ENCODE assay signal across 8 cellular contexts in the genomic region with DNA sequence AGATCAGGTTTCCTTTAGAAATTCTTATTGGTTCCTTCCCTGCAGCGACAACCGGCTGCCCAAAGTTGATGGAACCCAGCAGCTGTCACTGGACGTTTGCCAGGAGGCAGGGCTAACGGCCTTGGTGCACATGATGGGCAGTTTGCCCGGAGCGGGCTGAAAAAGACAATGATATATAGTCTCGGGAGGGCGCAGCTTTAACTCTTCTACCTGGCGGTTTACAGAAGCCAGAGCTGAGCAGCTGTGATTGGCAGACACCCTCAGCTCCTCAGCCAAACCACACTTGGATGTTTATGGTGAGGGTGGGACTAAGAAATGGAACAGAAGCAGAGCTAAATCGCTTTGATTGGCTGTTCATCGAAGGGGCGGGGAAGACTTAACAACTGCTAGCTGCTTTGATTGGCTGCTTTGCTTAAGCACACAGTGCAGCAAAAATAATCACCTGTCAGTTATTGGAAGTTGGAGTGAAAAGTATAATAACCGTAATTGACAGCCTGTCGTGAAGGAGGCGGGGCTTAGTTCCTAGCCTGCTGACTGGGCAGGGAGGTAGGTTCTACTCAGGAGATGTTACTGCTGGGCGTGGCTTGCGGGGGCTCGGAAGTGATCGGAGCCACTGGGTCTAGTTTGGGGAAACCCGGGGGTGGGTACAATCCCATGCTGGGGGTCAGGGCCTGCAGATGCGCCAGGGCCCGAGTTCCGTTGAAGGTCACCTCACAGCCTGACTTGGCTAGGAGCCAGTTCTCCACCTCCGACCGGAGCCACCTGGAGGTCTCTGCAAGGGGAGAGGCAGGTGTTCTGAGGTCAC. TPM values are rescaled to one million over a fixed set of nuclear protein-coding genes. Genes with fewer than 3 reads are reported as not detected.
A peak's percentile ranks its signal among the peaks of the same experiment; 100 is the strongest.
DNase-seq lines count a peak whose midpoint lies in the region; ATAC-seq lines count a peak whose summit lies in the region.

No MANE protein-coding gene starts in this region.

- peaks cover 26 to 67% (median 41%) of the 10 kb centered on the region in 4 donors for H3K4me1 Mint-ChIP-seq in CD4-positive, alpha-beta memory T cell
- peaks cover 61% of the 10 kb centered on the region for H3K4me1 Mint-ChIP-seq in activated CD8-positive, alpha-beta T cell treated with anti-CD3 and anti-CD28 coated beads, Interleukin-2, amount 10 ng/mL, durations not matched to agents 7 days and 5 days (ENCODE audit: low read depth)

- intact Hi-C loops in CD4-positive, alpha-beta memory T cell (cut with micrococcal nuclease), result loop anchor here (1.0 to 2.0 kb wide), 5 partner anchors 12 to 275 kb away; partner anchors contain the start of genes CYTH2 and TMEM143

- H3K36me3 Mint-ChIP-seq in CD4-positive, alpha-beta memory T cell, result peaks cover 22 to 36% of the 10 kb centered on the region in 2 donors
- H3K36me3 Mint-ChIP-seq in activated CD8-positive, alpha-beta T cell treated with anti-CD3 and anti-CD28 coated beads, Interleukin-2, amount 10 ng/mL, durations not matched to agents 7 days and 5 days (ENCODE audit: low read depth), result peaks cover 46% of the 10 kb centered on the region

- H3K4me3 Mint-ChIP-seq in CD4-positive, alpha-beta memory T cell, result peak overlapping the region; percentile 88 to 97 (median 94)
- peak overlapping the region; percentile 96 for H3K4me3 Mint-ChIP-seq in activated CD8-positive, alpha-beta T cell treated with anti-CD3 and anti-CD28 coated beads, Interleukin-2, amount 10 ng/mL, durations not matched to agents 7 days and 5 days

- no peaks in the 10 kb centered on the region for H3K9me3 ChIP-seq in CD4-positive, alpha-beta memory T cell (ENCODE audit: control insufficient read depth in 1 of 2, low read length in 2 of 2)

- H3K4me1 ChIP-seq in CD4-positive, alpha-beta memory T cell (ENCODE audit: insufficient read depth, low read length), result peaks cover 57% of the 10 kb centered on the region

- no peaks in the 10 kb centered on the region for H3K27me3 Mint-ChIP-seq in CD4-positive, alpha-beta memory T cell
- no peaks in the 10 kb centered on the region for H3K27me3 Mint-ChIP-seq in activated CD8-positive, alpha-beta T cell treated with anti-CD3 and anti-CD28 coated beads, Interleukin-2, amount 10 ng/mL, durations not matched to agents 7 days and 5 days (ENCODE audit: low read depth)

- peaks cover 22% of the 10 kb centered on the region for H3K36me3 ChIP-seq in CD4-positive, alpha-beta memory T cell (ENCODE audit: insufficient read depth, low read length)

- H3K27ac ChIP-seq in CD4-positive, alpha-beta memory T cell (ENCODE audit: low read depth, low read length), result peak overlapping the region; percentile 99

- peak; percentile 92 to 100 (median 99) for DNase-seq in CD4-positive, alpha-beta memory T cell
- DNase-seq in NCI-H82 (lab: John Stamatoyannopoulos, UW) (peak; percentile 100), lung microvascular endothelial cell (ENCODE audit: low read depth in 2 of 2) (peak; percentile 96 to 98)
- DNase-seq in activated CD8-positive, alpha-beta T cell treated with anti-CD3 and anti-CD28 coated beads, Interleukin-2, amount 10 ng/mL, durations not matched to agents 7 days and 5 days, result peak; percentile 99
- DNase-seq in effector CD8-positive, alpha-beta T cell (lab: John Stamatoyannopoulos, UW), result peak; percentile 91
- DNase-seq in stimulated activated CD4-positive, alpha-beta T cell treated with anti-CD3 and anti-CD28 coated beads, TNF-alpha, amount 100 ng/mL, for 4 hours (ENCODE audit: low read depth in 3 of 3), result peak; percentile 76 to 92 (median 88)

- H3K27me3 ChIP-seq in CD4-positive, alpha-beta memory T cell (ENCODE audit: insufficient read depth, low read length), result no peaks in the 10 kb centered on the region

- POLR2A ChIA-PET in CD4-positive, alpha-beta memory T cell (lab: Charles Lee; ENCODE audit: partially characterized antibody), result interaction anchor here (0.5 to 9.9 kb wide), 25 partner anchors 8 to 1544 kb away, joined by 3 to 516 read pairs (median 4); partner anchors contain the start of genes AKT1S1, CARD8, DBP and EMP3
- POLR2A ChIA-PET in activated CD8-positive, alpha-beta T cell treated with anti-CD3 and anti-CD28 coated beads, Interleukin-2, amount 10 ng/mL, durations not matched to agents 7 days and 5 days (lab: Charles Lee), result interaction anchor here (0.6 to 6.2 kb wide), 6 partner anchors 11 to 112 kb away, joined by 3 to 125 read pairs (median 3); partner anchors contain the start of gene EMP3

- peaks cover 0 to 1% (median 0%) of the 10 kb centered on the region in 8 donors for H3K9me3 Mint-ChIP-seq in CD4-positive, alpha-beta memory T cell
- H3K9me3 Mint-ChIP-seq in activated CD8-positive, alpha-beta T cell treated with anti-CD3 and anti-CD28 coated beads, Interleukin-2, amount 10 ng/mL, durations not matched to agents 7 days and 5 days (ENCODE audit: insufficient read depth), result peaks cover 3% of the 10 kb centered on the region

- ATAC-seq in GM19455 (IDR thresholded peaks at IDR 0.05; ENCODE audit: unreplicated experiment), result peak; percentile 64
- ATAC-seq in HG03575 (IDR thresholded peaks at IDR 0.05; ENCODE audit: extremely low read depth, insufficient number of reproducible peaks, low FRiP score, unreplicated experiment), result peak; percentile 53
- ATAC-seq in activated CD8-positive, alpha-beta T cell treated with anti-CD3 and anti-CD28 coated beads, Interleukin-2, amount 10 ng/mL, durations not matched to agents 7 days and 5 days, result peak; percentile 80

- CTCF ChIA-PET in CD4-positive, alpha-beta memory T cell (lab: Charles Lee; ENCODE audit: partially characterized antibody), result interaction anchor here (1.1 to 8.2 kb wide), 17 partner anchors 8 to 284 kb away, joined by 3 to 278 read pairs (median 7); partner anchors contain the start of genes EMP3, KDELR1, SYNGR4 and TMEM143
- CTCF ChIA-PET in activated CD8-positive, alpha-beta T cell treated with anti-CD3 and anti-CD28 coated beads, Interleukin-2, amount 10 ng/mL, durations not matched to agents 7 days and 5 days (lab: Charles Lee), result interaction anchor here (0.7 to 13.7 kb wide), 24 partner anchors 15 to 276 kb away, joined by 3 to 496 read pairs (median 4); partner anchors contain the start of genes EMP3, KDELR1, SYNGR4 and TMEM143

- peak overlapping the region; percentile 94 to 99 (median 98) for H3K27ac Mint-ChIP-seq in CD4-positive, alpha-beta memory T cell
- H3K27ac Mint-ChIP-seq in activated CD8-positive, alpha-beta T cell treated with anti-CD3 and anti-CD28 coated beads, Interleukin-2, amount 10 ng/mL, durations not matched to agents 7 days and 5 days, result peak overlapping the region; percentile 90

- peak overlapping the region; percentile 81 to 93 for H3K4me3 ChIP-seq in CD4-positive, alpha-beta memory T cell (ENCODE audit: low read length in 2 of 2)

RNA-seq across cellular contexts. Expression of gene EMP3, which starts 7.5 kb away (rescaled TPM):
- total RNA-seq in CD4-positive, alpha-beta memory T cell, result 100 to 1,000 TPM; 293 to 294 TPM
- 1,000 to 10,000 TPM; 1,097 to 1,108 TPM for polyA plus RNA-seq in CD4-positive, alpha-beta memory T cell
- 100 to 1,000 TPM; 300 to 320 TPM for total RNA-seq in activated CD8-positive, alpha-beta T cell treated with anti-CD3 and anti-CD28 coated beads, Interleukin-2, amount 10 ng/mL, durations not matched to agents 7 days and 5 days
- total RNA-seq in lung microvascular endothelial cell, result 4.0 and 7.4 TPM in 2 replicates

RNA-seq across cellular contexts. Expression of gene TMEM143, which starts 30.9 kb away (rescaled TPM):
- 10 to 100 TPM; 27.6 to 31.8 TPM for total RNA-seq in CD4-positive, alpha-beta memory T cell
- polyA plus RNA-seq in CD4-positive, alpha-beta memory T cell, result 1 to 10 TPM; 3.8 to 8.2 TPM
- 10 to 100 TPM; 17.1 to 19.4 TPM for total RNA-seq in activated CD8-positive, alpha-beta T cell treated with anti-CD3 and anti-CD28 coated beads, Interleukin-2, amount 10 ng/mL, durations not matched to agents 7 days and 5 days
- total RNA-seq in lung microvascular endothelial cell, result 2.0 and 2.2 TPM in 2 replicates

RNA-seq across cellular contexts. Expression of gene SYNGR4, which starts 31.3 kb away (rescaled TPM):
- total RNA-seq in CD4-positive, alpha-beta memory T cell, result not detected
- not detected for polyA plus RNA-seq in CD4-positive, alpha-beta memory T cell
- total RNA-seq in activated CD8-positive, alpha-beta T cell treated with anti-CD3 and anti-CD28 coated beads, Interleukin-2, amount 10 ng/mL, durations not matched to agents 7 days and 5 days, result not detected
- not detected in 2 replicates for total RNA-seq in lung microvascular endothelial cell

RNA-seq across cellular contexts. Expression of gene KDELR1, which starts 58.5 kb away (rescaled TPM):
- 10 to 100 TPM; 58.8 to 63.2 TPM for total RNA-seq in CD4-positive, alpha-beta memory T cell
- 10 to 100 TPM; 17.7 to 28.8 TPM for polyA plus RNA-seq in CD4-positive, alpha-beta memory T cell
- 10 to 100 TPM; 70.3 to 71.3 TPM for total RNA-seq in activated CD8-positive, alpha-beta T cell treated with anti-CD3 and anti-CD28 coated beads, Interleukin-2, amount 10 ng/mL, durations not matched to agents 7 days and 5 days
- 34.9 and 37.0 TPM in 2 replicates for total RNA-seq in lung microvascular endothelial cell

Comparison
In these comparisons a context has a peak if more than half of its experiments do, and no peak if none do; other contexts are left out.
1. Peak in every context shown above with its lines: DNase-seq, ATAC-seq, H3K4me3 ChIP-seq and H3K27ac ChIP-seq.
2. RNA of gene EMP3, which starts 7.5 kb away (total RNA-seq): 300 to 320 TPM in activated CD8-positive, alpha-beta T cell treated with anti-CD3 and anti-CD28 coated beads, Interleukin-2, amount 10 ng/mL, durations not matched to agents 7 days and 5 days and 293 to 294 TPM in CD4-positive, alpha-beta memory T cell; 4.0 to 7.4 TPM in lung microvascular endothelial cell; every median in the first group is over 10 times any median in the second.